ENCODE assay signal across 1 cellular context in the genomic region with DNA sequence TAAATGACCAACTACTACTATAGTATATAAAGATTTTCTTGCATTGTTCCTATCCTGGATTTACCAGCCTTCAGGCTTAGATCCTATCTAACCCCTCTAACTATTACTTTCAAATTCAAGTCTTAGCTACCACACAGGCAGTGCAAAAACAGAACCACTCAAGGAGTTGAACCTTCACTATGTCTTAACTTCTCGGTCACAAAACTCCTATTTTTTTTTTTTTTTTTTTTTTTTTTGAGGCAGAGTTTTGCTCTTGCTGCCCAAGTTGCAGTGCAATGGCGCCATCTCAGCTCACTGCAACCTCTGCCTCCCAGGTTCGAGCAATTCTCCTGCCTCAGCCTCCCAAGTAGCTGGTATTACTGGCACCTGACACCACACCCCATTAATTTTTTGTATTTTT.
TF ChIP-seq lines count a peak whose summit lies in the region.

No MANE protein-coding gene starts in this region.

TF ChIP-seq in SK-N-SH, 30 proteins besides CTCF, POLR2A, EP300 and RAD21 (continued from another document):
- TF ChIP-seq, protein P1, sequence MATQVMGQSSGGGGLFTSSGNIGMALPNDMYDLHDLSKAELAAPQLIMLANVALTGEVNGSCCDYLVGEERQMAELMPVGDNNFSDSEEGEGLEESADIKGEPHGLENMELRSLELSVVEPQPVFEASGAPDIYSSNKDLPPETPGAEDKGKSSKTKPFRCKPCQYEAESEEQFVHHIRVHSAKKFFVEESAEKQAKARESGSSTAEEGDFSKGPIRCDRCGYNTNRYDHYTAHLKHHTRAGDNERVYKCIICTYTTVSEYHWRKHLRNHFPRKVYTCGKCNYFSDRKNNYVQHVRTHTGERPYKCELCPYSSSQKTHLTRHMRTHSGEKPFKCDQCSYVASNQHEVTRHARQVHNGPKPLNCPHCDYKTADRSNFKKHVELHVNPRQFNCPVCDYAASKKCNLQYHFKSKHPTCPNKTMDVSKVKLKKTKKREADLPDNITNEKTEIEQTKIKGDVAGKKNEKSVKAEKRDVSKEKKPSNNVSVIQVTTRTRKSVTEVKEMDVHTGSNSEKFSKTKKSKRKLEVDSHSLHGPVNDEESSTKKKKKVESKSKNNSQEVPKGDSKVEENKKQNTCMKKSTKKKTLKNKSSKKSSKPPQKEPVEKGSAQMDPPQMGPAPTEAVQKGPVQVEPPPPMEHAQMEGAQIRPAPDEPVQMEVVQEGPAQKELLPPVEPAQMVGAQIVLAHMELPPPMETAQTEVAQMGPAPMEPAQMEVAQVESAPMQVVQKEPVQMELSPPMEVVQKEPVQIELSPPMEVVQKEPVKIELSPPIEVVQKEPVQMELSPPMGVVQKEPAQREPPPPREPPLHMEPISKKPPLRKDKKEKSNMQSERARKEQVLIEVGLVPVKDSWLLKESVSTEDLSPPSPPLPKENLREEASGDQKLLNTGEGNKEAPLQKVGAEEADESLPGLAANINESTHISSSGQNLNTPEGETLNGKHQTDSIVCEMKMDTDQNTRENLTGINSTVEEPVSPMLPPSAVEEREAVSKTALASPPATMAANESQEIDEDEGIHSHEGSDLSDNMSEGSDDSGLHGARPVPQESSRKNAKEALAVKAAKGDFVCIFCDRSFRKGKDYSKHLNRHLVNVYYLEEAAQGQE (IDR thresholded peaks at IDR 0.05; ENCODE audit: low read depth, low read length): no peak
- TF ChIP-seq EZH2phosphoT487 (IDR thresholded peaks at IDR 0.05; ENCODE audit: borderline replicate concordance, low read depth) (no peak), POLR2AphosphoS5 (IDR thresholded peaks at IDR 0.05; ENCODE audit: low read depth, low read length) (no peak), CHD2 (IDR thresholded peaks at IDR 0.05; ENCODE audit: low read length, partially characterized antibody) (no peak), NFIC (IDR thresholded peaks at IDR 0.05; ENCODE audit: borderline replicate concordance) (no peak), TCF12 (IDR thresholded peaks at IDR 0.05) (no peak), RXRA (IDR thresholded peaks at IDR 0.05; ENCODE audit: borderline replicate concordance, low read depth) (no peak), MXI1 (IDR thresholded peaks at IDR 0.05; ENCODE audit: low read depth, low read length) (no peak)
- TF ChIP-seq, protein P2, sequence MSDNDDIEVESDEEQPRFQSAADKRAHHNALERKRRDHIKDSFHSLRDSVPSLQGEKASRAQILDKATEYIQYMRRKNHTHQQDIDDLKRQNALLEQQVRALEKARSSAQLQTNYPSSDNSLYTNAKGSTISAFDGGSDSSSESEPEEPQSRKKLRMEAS (IDR thresholded peaks at IDR 0.05; ENCODE audit: low read depth): no peak
